In genomic region chr6:33053230-33053629, GRCh38 we compare ENCODE assay signal across 1 cellular context.
TF ChIP-seq lines count a peak whose summit lies in the region.

No MANE protein-coding gene starts in this region.

TF ChIP-seq in H1, 55 proteins besides CTCF, POLR2A, EP300 and RAD21:
- TF ChIP-seq RFX5 (IDR thresholded peaks at IDR 0.05; ENCODE audit: borderline replicate concordance, low read depth, low read length): no peak
- no peak for TF ChIP-seq HDAC2 (IDR thresholded peaks at IDR 0.05; ENCODE audit: borderline replicate concordance in 1 of 2, low read depth in 2 of 2, low read length in 2 of 2)
- no peak for TF ChIP-seq SP1 (IDR thresholded peaks at IDR 0.05; ENCODE audit: low read depth, low read length)
- TF ChIP-seq KDM4A (IDR thresholded peaks at IDR 0.05; ENCODE audit: low read depth, low read length, severe bottlenecking): no peak
